Comparison of ENCODE assay signal across 8 cellular contexts in the genomic region with DNA sequence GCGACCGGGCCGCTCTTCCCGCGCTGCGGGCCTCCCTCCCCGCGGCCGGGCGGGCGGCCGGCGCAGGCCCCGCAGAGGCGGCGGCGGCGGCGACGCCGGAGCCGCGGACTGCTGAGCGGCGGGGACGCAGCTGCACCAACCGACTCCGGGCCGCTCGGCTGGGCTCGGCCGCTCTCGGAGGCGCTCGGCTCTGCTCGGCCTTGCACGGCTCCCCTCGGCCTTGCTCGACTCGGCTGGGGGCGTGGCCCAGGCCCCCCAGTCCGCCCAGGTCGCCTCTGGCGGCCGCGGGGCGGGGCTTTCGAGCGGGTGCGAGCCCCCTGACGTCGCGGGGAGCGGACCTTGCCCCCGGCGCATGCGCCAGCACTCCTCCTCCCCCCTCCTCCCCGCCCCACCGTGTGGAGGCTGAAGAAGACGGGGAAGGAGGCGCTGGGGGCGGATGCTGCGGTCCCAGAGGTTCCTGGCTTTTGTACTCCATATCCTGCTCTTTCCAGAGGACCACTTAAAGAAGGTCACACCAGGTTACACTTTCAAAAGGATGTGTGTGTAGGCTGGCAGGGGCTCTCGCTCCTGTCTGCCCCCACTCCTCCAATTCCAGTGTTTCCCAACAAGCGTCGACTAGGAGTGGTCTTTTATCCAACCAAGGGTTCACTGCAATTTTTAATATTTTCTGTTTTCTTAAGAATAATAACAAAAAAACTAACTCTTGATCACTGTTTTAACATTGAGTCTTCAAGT. TPM values are rescaled to one million over a fixed set of nuclear protein-coding genes. Genes with fewer than 3 reads are reported as not detected.
DNase-seq lines count a peak whose midpoint lies in the region; ATAC-seq, FAIRE-seq and TF ChIP-seq lines count a peak whose summit lies in the region.

A gene with protein sequence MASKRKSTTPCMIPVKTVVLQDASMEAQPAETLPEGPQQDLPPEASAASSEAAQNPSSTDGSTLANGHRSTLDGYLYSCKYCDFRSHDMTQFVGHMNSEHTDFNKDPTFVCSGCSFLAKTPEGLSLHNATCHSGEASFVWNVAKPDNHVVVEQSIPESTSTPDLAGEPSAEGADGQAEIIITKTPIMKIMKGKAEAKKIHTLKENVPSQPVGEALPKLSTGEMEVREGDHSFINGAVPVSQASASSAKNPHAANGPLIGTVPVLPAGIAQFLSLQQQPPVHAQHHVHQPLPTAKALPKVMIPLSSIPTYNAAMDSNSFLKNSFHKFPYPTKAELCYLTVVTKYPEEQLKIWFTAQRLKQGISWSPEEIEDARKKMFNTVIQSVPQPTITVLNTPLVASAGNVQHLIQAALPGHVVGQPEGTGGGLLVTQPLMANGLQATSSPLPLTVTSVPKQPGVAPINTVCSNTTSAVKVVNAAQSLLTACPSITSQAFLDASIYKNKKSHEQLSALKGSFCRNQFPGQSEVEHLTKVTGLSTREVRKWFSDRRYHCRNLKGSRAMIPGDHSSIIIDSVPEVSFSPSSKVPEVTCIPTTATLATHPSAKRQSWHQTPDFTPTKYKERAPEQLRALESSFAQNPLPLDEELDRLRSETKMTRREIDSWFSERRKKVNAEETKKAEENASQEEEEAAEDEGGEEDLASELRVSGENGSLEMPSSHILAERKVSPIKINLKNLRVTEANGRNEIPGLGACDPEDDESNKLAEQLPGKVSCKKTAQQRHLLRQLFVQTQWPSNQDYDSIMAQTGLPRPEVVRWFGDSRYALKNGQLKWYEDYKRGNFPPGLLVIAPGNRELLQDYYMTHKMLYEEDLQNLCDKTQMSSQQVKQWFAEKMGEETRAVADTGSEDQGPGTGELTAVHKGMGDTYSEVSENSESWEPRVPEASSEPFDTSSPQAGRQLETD (minus strand): TSS at position 196 of the 735 bp plus-strand sequence. CDS start 112,815 bp downstream, outside the sequence.

- H3K4me1 Mint-ChIP-seq in WTC11: peaks cover 15% of the 10 kb centered on the region

- POLR2A ChIA-PET in AG04450 (lab: Yijun Ruan, JAX): interaction anchor here (1.2 to 3.7 kb wide), 3 partner anchors 10 to 15 kb away, joined by 3 to 22 read pairs (median 5); no protein-coding TSS in a partner anchor
- POLR2A ChIA-PET in WTC11 (lab: Charles Lee): no interaction called here

- H3K36me3 ChIP-seq in bronchial epithelial cell (ENCODE audit: control insufficient read depth, insufficient read depth, low read length) (no peaks in the 10 kb centered on the region), smooth muscle cell (ENCODE audit: low read depth) (no peaks in the 10 kb centered on the region)

- peak within 1 kb of the TSS; percentile 82 for H3K9ac ChIP-seq in smooth muscle cell (ENCODE audit: low read depth)

- TF ChIP-seq POLR2A in GM18951 (IDR thresholded peaks at IDR 0.05; ENCODE audit: extremely low read depth, insufficient read depth, insufficient read length): peak; percentile 77

- H3K9me3 ChIP-seq in AG04450 (ENCODE audit: control insufficient read depth, insufficient read depth, low read length) (no peaks in the 10 kb centered on the region), smooth muscle cell (replicated peaks; ENCODE audit: low read depth) (no peaks in the 10 kb centered on the region)

- H3K4me3 Mint-ChIP-seq in WTC11: peak within 1 kb of the TSS; percentile 75

- in situ Hi-C loops in GM18951 (cut with MboI; ENCODE audit: low sequenced_read_pairs, unreplicated experiment): no loop called here

- peak; percentile 97 for ATAC-seq in HG03175 (IDR thresholded peaks at IDR 0.05; ENCODE audit: unreplicated experiment)
- peak; percentile 99 for ATAC-seq in WTC11

- H3K27ac ChIP-seq in AG04450 (ENCODE audit: low read depth, low read length) (peak within 1 kb of the TSS; percentile 99), smooth muscle cell (ENCODE audit: low read depth) (peak within 1 kb of the TSS; percentile 93)

- H3K4me3 ChIP-seq in AG04450 (ENCODE audit: low read depth, low read length) (peak within 1 kb of the TSS; percentile 90), bronchial epithelial cell (ENCODE audit: low read depth, low read length) (peak within 1 kb of the TSS; percentile 90), smooth muscle cell (peak within 1 kb of the TSS; percentile 64)

- no peaks in the 10 kb centered on the region for H3F3A ChIP-seq in smooth muscle cell (ENCODE audit: low read depth)

- peaks cover 24% of the 10 kb centered on the region for H3K27me3 Mint-ChIP-seq in WTC11 (ENCODE audit: low read depth)

- H3K27ac Mint-ChIP-seq in WTC11: no peak within 1 kb of the TSS; the same call in 1 of the 2 replicates

- H3K9me3 Mint-ChIP-seq in WTC11: no peaks in the 10 kb centered on the region

- FAIRE-seq in bronchial epithelial cell (lab: Jason Lieb, UNC): no peak

- H3K27me3 ChIP-seq in AG04450 (ENCODE audit: control insufficient read depth, insufficient read depth, low read length) (no peaks in the 10 kb centered on the region), bronchial epithelial cell (ENCODE audit: control insufficient read depth, insufficient read depth, low read length) (no peaks in the 10 kb centered on the region), smooth muscle cell (ENCODE audit: low read depth) (no peaks in the 10 kb centered on the region)

- H4K20me1 ChIP-seq in smooth muscle cell (ENCODE audit: low read depth): no peaks in the 10 kb centered on the region

- peak within 1 kb of the TSS; percentile 88 for H3K4me2 ChIP-seq in smooth muscle cell

- peak; percentile 90 for DNase-seq in AG04450 (ENCODE audit: low read depth, low spot score)
- peak; percentile 95 for DNase-seq in NCI-H2227 treated with DMSO at 0.1 percent for 48 hours (lab: John Stamatoyannopoulos, UW)
- peak; percentile 97 for DNase-seq in WTC11 (ENCODE audit: low spot score)
- peak; percentile 81 for DNase-seq in bronchial epithelial cell (ENCODE audit: low read depth)
- DNase-seq in iPS-NIHi11 (ENCODE audit: low spot score): peak; percentile 100
- peak; percentile 84 for DNase-seq in smooth muscle cell (lab: John Stamatoyannopoulos, UW; ENCODE audit: unreplicated experiment)

- CTCF ChIA-PET in AG04450 (lab: Charles Lee): no interaction called here
- CTCF ChIA-PET in WTC11 (lab: Charles Lee): interaction anchor here (0.5 to 2.4 kb wide), 6 partner anchors 8 to 182 kb away, joined by 4 to 12 read pairs (median 5); a partner anchor contains a TSS

- 2% methylated on average over 48 of the region's 66 CpGs for WGBS in smooth muscle cell (ENCODE audit: low lambda C conversion rate)

- no peaks in the 10 kb centered on the region for H3K4me1 ChIP-seq in smooth muscle cell (ENCODE audit: low read depth)

- H3K36me3 Mint-ChIP-seq in WTC11: no peaks in the 10 kb centered on the region

- H3K79me2 ChIP-seq in smooth muscle cell (ENCODE audit: low read depth): peaks cover 28% of the 10 kb centered on the region

- no peak for TF ChIP-seq CTCF in AG04450 (IDR thresholded peaks at IDR 0.05; ENCODE audit: low read depth, low read length)
- no peak for TF ChIP-seq CTCF in WTC11 (IDR thresholded peaks at IDR 0.05)
- TF ChIP-seq CTCF in bronchial epithelial cell (IDR thresholded peaks at IDR 0.05; ENCODE audit: insufficient read depth, low read length, severe bottlenecking): no peak
- TF ChIP-seq CTCF in smooth muscle cell (IDR thresholded peaks at IDR 0.05; ENCODE audit: borderline replicate concordance, insufficient read depth, poor library complexity, severe bottlenecking): no peak

- H2AFZ ChIP-seq in smooth muscle cell (ENCODE audit: low read depth): peak within 1 kb of the TSS; percentile 88

TF ChIP-seq in WTC11, 78 proteins besides CTCF, POLR2A, EP300 and RAD21 (continues in another document):
- TF ChIP-seq, protein P1, sequence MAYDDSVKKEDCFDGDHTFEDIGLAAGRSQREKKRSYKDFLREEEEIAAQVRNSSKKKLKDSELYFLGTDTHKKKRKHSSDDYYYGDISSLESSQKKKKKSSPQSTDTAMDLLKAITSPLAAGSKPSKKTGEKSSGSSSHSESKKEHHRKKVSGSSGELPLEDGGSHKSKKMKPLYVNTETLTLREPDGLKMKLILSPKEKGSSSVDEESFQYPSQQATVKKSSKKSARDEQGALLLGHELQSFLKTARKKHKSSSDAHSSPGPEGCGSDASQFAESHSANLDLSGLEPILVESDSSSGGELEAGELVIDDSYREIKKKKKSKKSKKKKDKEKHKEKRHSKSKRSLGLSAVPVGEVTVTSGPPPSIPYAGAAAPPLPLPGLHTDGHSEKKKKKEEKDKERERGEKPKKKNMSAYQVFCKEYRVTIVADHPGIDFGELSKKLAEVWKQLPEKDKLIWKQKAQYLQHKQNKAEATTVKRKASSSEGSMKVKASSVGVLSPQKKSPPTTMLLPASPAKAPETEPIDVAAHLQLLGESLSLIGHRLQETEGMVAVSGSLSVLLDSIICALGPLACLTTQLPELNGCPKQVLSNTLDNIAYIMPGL (CRISPR knock-in tag; IDR thresholded peaks at IDR 0.05): no peak
- no peak for TF ChIP-seq MYBL2 (CRISPR knock-in tag; IDR thresholded peaks at IDR 0.05)

RNA-seq across cellular contexts. Expression of the gene that starts here (rescaled TPM):
- polyA plus RNA-seq in AG04450 (2011; rRNA removed): 24.1 and 29.5 TPM in 2 replicates
- polyA minus RNA-seq in AG04450 (2011; rRNA and poly(A)+ RNA removed): 54.6 and 73.2 TPM in 2 replicates
- total RNA-seq in WTC11 (2021): 7.5 to 9.6 TPM (median 8.6 TPM) in 3 replicates
- 5.8 and 14.5 TPM in 2 replicates for total RNA-seq in bronchial epithelial cell
- total RNA-seq in smooth muscle cell: 7.7 and 10.1 TPM in 2 replicates
- 16.9 and 17.1 TPM in 2 replicates for polyA plus RNA-seq in smooth muscle cell

Comparison
In these comparisons a context has a peak if more than half of its experiments do, and no peak if none do; other contexts are left out.
1. Peak in every context shown above with its lines: DNase-seq, ATAC-seq, H3K4me3 ChIP-seq and H3K27ac ChIP-seq.